Comparison of ENCODE assay signal across 20 cellular contexts in the genomic region with DNA sequence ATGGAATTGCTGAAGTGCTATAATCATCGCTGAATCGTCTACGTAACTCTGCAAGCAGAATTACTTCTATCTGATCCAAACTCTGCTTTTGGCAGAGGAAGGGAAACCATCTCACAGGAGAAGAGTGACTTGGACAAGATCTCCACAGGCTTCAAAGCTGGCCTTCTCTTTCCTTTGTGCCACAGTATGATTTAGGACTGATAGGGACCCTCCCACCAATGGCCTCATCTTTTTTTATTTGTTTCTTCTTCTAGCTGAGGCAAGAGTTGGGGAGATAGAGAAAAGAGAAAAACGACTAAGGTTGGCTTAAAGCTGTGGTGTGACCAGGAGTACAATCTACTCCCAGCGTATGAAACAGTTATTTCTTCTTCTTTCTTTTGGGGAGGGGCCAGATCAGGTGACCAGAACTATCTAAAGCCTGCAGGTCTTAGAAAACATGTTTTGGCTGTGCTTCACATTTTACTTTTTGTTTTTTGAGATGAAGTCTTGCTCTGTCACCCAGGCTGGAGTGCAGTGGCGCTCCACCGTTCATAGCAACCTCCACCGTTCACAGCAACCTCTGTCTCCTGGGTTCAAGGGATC. TPM values are rescaled to one million over a fixed set of nuclear protein-coding genes. Genes with fewer than 3 reads are reported as not detected.
A peak's percentile ranks its signal among the peaks of the same experiment; 100 is the strongest.
DNase-seq lines count a peak whose midpoint lies in the region; ATAC-seq and TF ChIP-seq lines count a peak whose summit lies in the region.
"Had no signal": no experiment of that assay in that cellular context is flagged by ENCODE, and none has a peak within 500 bp of the region (broad histone marks: within the 10 kb centered on the region; RNA-seq: fewer than 3 reads in every experiment).

No MANE protein-coding gene starts in this region.

- H4K8ac ChIP-seq in mesendoderm (ENCODE audit: low read depth, low read length): no peak overlapping the region

- H2BK15ac ChIP-seq in mesendoderm (replicated peaks; ENCODE audit: low read depth): no peak overlapping the region

- H3K27me3 Mint-ChIP-seq in activated naive CD8-positive, alpha-beta T cell treated with anti-CD3 and anti-CD28 coated beads, Interleukin-2, amount 10 ng/mL, durations not matched to agents 7 days and 5 days: no peaks in the 10 kb centered on the region
- no peaks in the 10 kb centered on the region for H3K27me3 Mint-ChIP-seq in activated naive CD8-positive, alpha-beta T cell treated with anti-CD3 and anti-CD28 coated beads for 36 hours
- H3K27me3 Mint-ChIP-seq in chondrocyte (ENCODE audit: low read depth): no peaks in the 10 kb centered on the region
- peaks cover 0 to 8% (median 0%) of the 10 kb centered on the region in 5 donors for H3K27me3 Mint-ChIP-seq in naive thymus-derived CD4-positive, alpha-beta T cell

- DNase-seq in activated naive CD8-positive, alpha-beta T cell treated with anti-CD3 and anti-CD28 coated beads, Interleukin-2, amount 10 ng/mL, durations not matched to agents 7 days and 5 days: no peak
- no peak for DNase-seq in activated naive CD8-positive, alpha-beta T cell treated with anti-CD3 and anti-CD28 coated beads for 36 hours
- no peak for DNase-seq in chondrocyte (ENCODE audit: low spot score)
- DNase-seq in mesendoderm: no peak
- DNase-seq in transverse colon: no peak
- DNase-seq in naive thymus-derived CD4-positive, alpha-beta T cell: no peak
- DNase-seq in HUDEP-2 (lab: John Stamatoyannopoulos, UW; ENCODE audit: unreplicated experiment in 76 of 76): no peak
- DNase-seq: Calu3; CD4-positive, alpha-beta memory T cell; DMS79 treated with DMSO at 0.1 percent for 48 hours; GF-D8; HCEC 1CT; IMR-90 had no signal

- no peak for ATAC-seq in activated naive CD8-positive, alpha-beta T cell treated with anti-CD3 and anti-CD28 coated beads, Interleukin-2, amount 10 ng/mL, durations not matched to agents 7 days and 5 days (ENCODE audit: low read depth)
- no peak for ATAC-seq in naive thymus-derived CD4-positive, alpha-beta T cell
- ATAC-seq in GM18511 (IDR thresholded peaks at IDR 0.05; ENCODE audit: unreplicated experiment): no peak

- H2BK5ac ChIP-seq in mesendoderm (ENCODE audit: low read length): peak overlapping the region; percentile 28

- H2BK120ac ChIP-seq in mesendoderm (ENCODE audit: low read depth, low read length): no peak overlapping the region

- POLR2A ChIA-PET in activated naive CD8-positive, alpha-beta T cell treated with anti-CD3 and anti-CD28 coated beads, Interleukin-2, amount 10 ng/mL, durations not matched to agents 7 days and 5 days (lab: Charles Lee): no interaction called here
- POLR2A ChIA-PET in naive thymus-derived CD4-positive, alpha-beta T cell (lab: Charles Lee): no interaction called here

- no peak overlapping the region for H4K5ac ChIP-seq in mesendoderm (ENCODE audit: low read length)

- H3K79me2 ChIP-seq in mesendoderm (ENCODE audit: control insufficient read depth, insufficient read depth, low read length): no peaks in the 10 kb centered on the region

- no peak overlapping the region for H3K56ac ChIP-seq in mesendoderm (ENCODE audit: low read length)

- intact Hi-C loops in transverse colon (cut with DNase I; ENCODE audit: low total_unique reads): no loop called here
- intact Hi-C loops in naive thymus-derived CD4-positive, alpha-beta T cell (cut with micrococcal nuclease): no loop called here

- H3K36me3 Mint-ChIP-seq in activated naive CD8-positive, alpha-beta T cell treated with anti-CD3 and anti-CD28 coated beads, Interleukin-2, amount 10 ng/mL, durations not matched to agents 7 days and 5 days: peaks cover 10% of the 10 kb centered on the region
- peaks cover 17% of the 10 kb centered on the region for H3K36me3 Mint-ChIP-seq in activated naive CD8-positive, alpha-beta T cell treated with anti-CD3 and anti-CD28 coated beads for 36 hours
- peaks cover 13% of the 10 kb centered on the region for H3K36me3 Mint-ChIP-seq in chondrocyte (ENCODE audit: low read depth)
- H3K36me3 Mint-ChIP-seq in naive thymus-derived CD4-positive, alpha-beta T cell: peaks cover 0 to 29% (median 5%) of the 10 kb centered on the region in 5 donors

- H3K4ac ChIP-seq in mesendoderm (ENCODE audit: low read depth, low read length): no peak overlapping the region

- peaks cover 3% of the 10 kb centered on the region for H3K36me3 ChIP-seq in mesendoderm (ENCODE audit: control insufficient read depth, insufficient read depth, low read length)
- H3K36me3 ChIP-seq in transverse colon: no peaks in the 10 kb centered on the region
- peaks cover 0 to 5% (median 0%) of the 10 kb centered on the region in 3 experiments for H3K36me3 ChIP-seq in naive thymus-derived CD4-positive, alpha-beta T cell (ENCODE audit: control insufficient read depth in 2 of 3, insufficient read depth in 3 of 3, low read length in 3 of 3)

- no peaks in the 10 kb centered on the region for H3K27me3 ChIP-seq in mesendoderm (ENCODE audit: insufficient read depth, low read length, poor library complexity)
- H3K27me3 ChIP-seq in transverse colon: no peaks in the 10 kb centered on the region
- H3K27me3 ChIP-seq in naive thymus-derived CD4-positive, alpha-beta T cell (ENCODE audit: control insufficient read depth in 2 of 2, insufficient read depth in 2 of 2, low read length in 2 of 2): no peaks in the 10 kb centered on the region
- H3K27me3 ChIP-seq: BLaER1 had no signal

- H3K4me1 Mint-ChIP-seq in activated naive CD8-positive, alpha-beta T cell treated with anti-CD3 and anti-CD28 coated beads, Interleukin-2, amount 10 ng/mL, durations not matched to agents 7 days and 5 days: peaks cover 23% of the 10 kb centered on the region
- peaks cover 23% of the 10 kb centered on the region for H3K4me1 Mint-ChIP-seq in activated naive CD8-positive, alpha-beta T cell treated with anti-CD3 and anti-CD28 coated beads for 36 hours
- H3K4me1 Mint-ChIP-seq in chondrocyte (ENCODE audit: low read depth): peaks cover 24% of the 10 kb centered on the region
- H3K4me1 Mint-ChIP-seq in naive thymus-derived CD4-positive, alpha-beta T cell: peaks cover 0 to 8% (median 0%) of the 10 kb centered on the region in 7 donors
- H3K4me1 Mint-ChIP-seq: CD14-positive monocyte had no signal

- H3K4me3 ChIP-seq in mesendoderm (ENCODE audit: low read length): no peak overlapping the region
- no peak overlapping the region for H3K4me3 ChIP-seq in transverse colon
- no peak overlapping the region for H3K4me3 ChIP-seq in naive thymus-derived CD4-positive, alpha-beta T cell (ENCODE audit: low read length)
- H3K4me3 ChIP-seq: A549, BLaER1 had no signal

- no peak overlapping the region for H3K9ac ChIP-seq in mesendoderm (ENCODE audit: low read length)
- H3K9ac ChIP-seq: BLaER1 had no signal

- no peak overlapping the region for H3K27ac Mint-ChIP-seq in activated naive CD8-positive, alpha-beta T cell treated with anti-CD3 and anti-CD28 coated beads, Interleukin-2, amount 10 ng/mL, durations not matched to agents 7 days and 5 days
- no peak overlapping the region for H3K27ac Mint-ChIP-seq in activated naive CD8-positive, alpha-beta T cell treated with anti-CD3 and anti-CD28 coated beads for 36 hours
- peak overlapping the region; percentile 45 for H3K27ac Mint-ChIP-seq in chondrocyte (ENCODE audit: unreplicated experiment)
- no peak overlapping the region for H3K27ac Mint-ChIP-seq in naive thymus-derived CD4-positive, alpha-beta T cell

- CTCF ChIA-PET in naive thymus-derived CD4-positive, alpha-beta T cell (lab: Charles Lee): no interaction called here

- H3K18ac ChIP-seq in mesendoderm (ENCODE audit: low read length): peak overlapping the region; percentile 53

- no peak overlapping the region for H2AK5ac ChIP-seq in mesendoderm (ENCODE audit: low read length)

- H3K4me1 ChIP-seq in mesendoderm (ENCODE audit: control insufficient read depth, low read depth, low read length) (peaks cover 43% of the 10 kb centered on the region), transverse colon (peaks cover 0 to 23% (median 14%) of the 10 kb centered on the region in 4 donors)
- no peaks in the 10 kb centered on the region for H3K4me1 ChIP-seq in naive thymus-derived CD4-positive, alpha-beta T cell (ENCODE audit: control insufficient read depth in 2 of 2, insufficient read depth in 2 of 2, low read length in 2 of 2)
- H3K4me1 ChIP-seq: A549, BLaER1 had no signal

- H3K27ac ChIP-seq in mesendoderm (ENCODE audit: low read depth, low read length) (no peak overlapping the region), transverse colon (peak overlapping the region; percentile 73 to 82 (median 78))
- no peak overlapping the region for H3K27ac ChIP-seq in naive thymus-derived CD4-positive, alpha-beta T cell (ENCODE audit: low read depth, low read length)
- H3K27ac ChIP-seq: 22Rv1, A549, BLaER1 had no signal

- no peak for TF ChIP-seq POLR2A in transverse colon (IDR thresholded peaks at IDR 0.05)

- H3K4me3 Mint-ChIP-seq in activated naive CD8-positive, alpha-beta T cell treated with anti-CD3 and anti-CD28 coated beads, Interleukin-2, amount 10 ng/mL, durations not matched to agents 7 days and 5 days: peak overlapping the region; percentile 46
- no peak overlapping the region for H3K4me3 Mint-ChIP-seq in activated naive CD8-positive, alpha-beta T cell treated with anti-CD3 and anti-CD28 coated beads for 36 hours
- no peak overlapping the region for H3K4me3 Mint-ChIP-seq in chondrocyte (ENCODE audit: unreplicated experiment)
- no peak overlapping the region for H3K4me3 Mint-ChIP-seq in naive thymus-derived CD4-positive, alpha-beta T cell
- H3K4me3 Mint-ChIP-seq: CD14-positive monocyte; CD4-positive, alpha-beta memory T cell had no signal

- H3K9me3 ChIP-seq in transverse colon: no peaks in the 10 kb centered on the region
- H3K9me3 ChIP-seq in naive thymus-derived CD4-positive, alpha-beta T cell (ENCODE audit: control insufficient read depth in 2 of 3, low read length in 3 of 3): no peaks in the 10 kb centered on the region
- H3K9me3 ChIP-seq: BLaER1 had no signal

- no CpG with 5 or more reads among the region's 8 CpGs for WGBS in mesendoderm (ENCODE audit: extremely low coverage, insufficient coverage, low lambda C conversion rate)
- 80 to 87% methylated on average over 8 of the region's 8 CpGs for WGBS in transverse colon (ENCODE audit: low coverage in 1 of 2), 2 donors

- no peak overlapping the region for H3K4me2 ChIP-seq in mesendoderm (ENCODE audit: low read length)
- H3K4me2 ChIP-seq: A549, BLaER1 had no signal

- no peaks in the 10 kb centered on the region for H3K79me1 ChIP-seq in mesendoderm (ENCODE audit: low read length)

- in situ Hi-C loops in transverse colon (cut with MboI; ENCODE audit: low pct_ligation_motif_present in 1 of 4, low pct_unique_long_range_greater_than_20kb in 1 of 4, low sequenced_read_pairs in 3 of 4): no loop called here

- TF ChIP-seq CTCF in chondrocyte (IDR thresholded peaks at IDR 0.05) (no peak), transverse colon (IDR thresholded peaks at IDR 0.05) (no peak)

- H3K23ac ChIP-seq in mesendoderm (ENCODE audit: low read length): no peak overlapping the region

- no peaks in the 10 kb centered on the region for H3K9me3 Mint-ChIP-seq in activated naive CD8-positive, alpha-beta T cell treated with anti-CD3 and anti-CD28 coated beads, Interleukin-2, amount 10 ng/mL, durations not matched to agents 7 days and 5 days
- H3K9me3 Mint-ChIP-seq in activated naive CD8-positive, alpha-beta T cell treated with anti-CD3 and anti-CD28 coated beads for 36 hours: no peaks in the 10 kb centered on the region
- no peaks in the 10 kb centered on the region for H3K9me3 Mint-ChIP-seq in chondrocyte (ENCODE audit: low read depth)
- H3K9me3 Mint-ChIP-seq in naive thymus-derived CD4-positive, alpha-beta T cell: no peaks in the 10 kb centered on the region
- H3K9me3 Mint-ChIP-seq: CD4-positive, alpha-beta memory T cell had no signal

- no peak for TF ChIP-seq EP300 in transverse colon (IDR thresholded peaks at IDR 0.05; ENCODE audit: low read depth)

RNA-seq across cellular contexts. Expression of a gene that starts 35.0 kb away (rescaled TPM):
- total RNA-seq in activated naive CD8-positive, alpha-beta T cell treated with anti-CD3 and anti-CD28 coated beads, Interleukin-2, amount 10 ng/mL, durations not matched to agents 7 days and 5 days: 10 to 100 TPM; 25.9 to 26.6 TPM
- total RNA-seq in activated naive CD8-positive, alpha-beta T cell treated with anti-CD3 and anti-CD28 coated beads for 36 hours: 10 to 100 TPM; 27.2 to 30.9 TPM
- total RNA-seq in chondrocyte: 25.0 to 30.0 TPM (median 27.9 TPM) in 3 replicates
- polyA plus RNA-seq in mesendoderm (2013, experiment 1 of 2): 25.4 TPM
- polyA plus RNA-seq in mesendoderm (2013, experiment 2 of 2): 26.3 TPM
- total RNA-seq in transverse colon: 10 to 100 TPM; 12.4 to 35.8 (median 28.7) TPM
- total RNA-seq in naive thymus-derived CD4-positive, alpha-beta T cell: 10 to 100 TPM in 3 of 5 experiments, 1 to 10 TPM in 2; 9.5 to 25.1 (median 17.3) TPM
- polyA plus RNA-seq in naive thymus-derived CD4-positive, alpha-beta T cell: 10 to 100 TPM in 1 of 2 donors, 1 to 10 TPM in 1; 9.2 to 10.5 TPM

RNA-seq across cellular contexts. Expression of a gene that starts 40.8 kb away (rescaled TPM):
- not detected for total RNA-seq in activated naive CD8-positive, alpha-beta T cell treated with anti-CD3 and anti-CD28 coated beads, Interleukin-2, amount 10 ng/mL, durations not matched to agents 7 days and 5 days
- not detected for total RNA-seq in activated naive CD8-positive, alpha-beta T cell treated with anti-CD3 and anti-CD28 coated beads for 36 hours
- total RNA-seq in chondrocyte (not detected in 3 replicates), transverse colon (not detected)
- polyA plus RNA-seq in mesendoderm (2013, experiment 1 of 2): not detected
- not detected for polyA plus RNA-seq in mesendoderm (2013, experiment 2 of 2)
- total RNA-seq in naive thymus-derived CD4-positive, alpha-beta T cell: not detected
- polyA plus RNA-seq in naive thymus-derived CD4-positive, alpha-beta T cell: not detected
- total RNA-seq: Calu3; CD4-positive, alpha-beta memory T cell; HT-29; IMR-90 had no signal
- polyA plus RNA-seq: A549; AG04450; CD14-positive monocyte; CD4-positive, alpha-beta memory T cell; IMR-90 had no signal

Comparison
In these comparisons a context has a peak if more than half of its experiments do, and no peak if none do; other contexts are left out.
1. H3K27ac ChIP-seq: peak in transverse colon (4 of 4); none in mesendoderm (single experiment) and naive thymus-derived CD4-positive, alpha-beta T cell (single experiment).